10 cellular contexts compared by ENCODE assay signal in genomic region chr6:157867981-157868380, GRCh38.
"Had no signal": no experiment of that assay in that cellular context is flagged by ENCODE, and none has a peak within 500 bp of the region (broad histone marks: within the 10 kb centered on the region; RNA-seq: fewer than 3 reads in every experiment).

No MANE protein-coding gene starts in this region.

- H3K9me3 ChIP-seq: right atrium auricular region had no signal

- H3K27ac ChIP-seq: right atrium auricular region had no signal

- H3K27me3 ChIP-seq: right atrium auricular region had no signal

- H3K4me3 ChIP-seq: right atrium auricular region, skin epidermis had no signal

- DNase-seq: activated CD4-positive, alpha-beta T cell treated with anti-CD3 and anti-CD28 coated beads, Interleukin-2, amount 10 ng/mL, durations not matched to agents 7 days and 5 days; activated CD4-positive, CD25-positive, alpha-beta regulatory T cell; cerebellar nuclear complex; hypothalamus; posterior cingulate gyrus; stimulated activated CD4-positive, alpha-beta T cell treated with anti-CD3 and anti-CD28 coated beads, Interleukin-4, amount 100 ng/mL, for 4 hours; stimulated activated naive CD8-positive, alpha-beta T cell treated with anti-CD3 and anti-CD28 coated beads, Interleukin-15, amount 100 ng/mL, for 72 hours; T-helper 2 cell had no signal
